1 cellular context compared by ENCODE assay signal in the genomic region with DNA sequence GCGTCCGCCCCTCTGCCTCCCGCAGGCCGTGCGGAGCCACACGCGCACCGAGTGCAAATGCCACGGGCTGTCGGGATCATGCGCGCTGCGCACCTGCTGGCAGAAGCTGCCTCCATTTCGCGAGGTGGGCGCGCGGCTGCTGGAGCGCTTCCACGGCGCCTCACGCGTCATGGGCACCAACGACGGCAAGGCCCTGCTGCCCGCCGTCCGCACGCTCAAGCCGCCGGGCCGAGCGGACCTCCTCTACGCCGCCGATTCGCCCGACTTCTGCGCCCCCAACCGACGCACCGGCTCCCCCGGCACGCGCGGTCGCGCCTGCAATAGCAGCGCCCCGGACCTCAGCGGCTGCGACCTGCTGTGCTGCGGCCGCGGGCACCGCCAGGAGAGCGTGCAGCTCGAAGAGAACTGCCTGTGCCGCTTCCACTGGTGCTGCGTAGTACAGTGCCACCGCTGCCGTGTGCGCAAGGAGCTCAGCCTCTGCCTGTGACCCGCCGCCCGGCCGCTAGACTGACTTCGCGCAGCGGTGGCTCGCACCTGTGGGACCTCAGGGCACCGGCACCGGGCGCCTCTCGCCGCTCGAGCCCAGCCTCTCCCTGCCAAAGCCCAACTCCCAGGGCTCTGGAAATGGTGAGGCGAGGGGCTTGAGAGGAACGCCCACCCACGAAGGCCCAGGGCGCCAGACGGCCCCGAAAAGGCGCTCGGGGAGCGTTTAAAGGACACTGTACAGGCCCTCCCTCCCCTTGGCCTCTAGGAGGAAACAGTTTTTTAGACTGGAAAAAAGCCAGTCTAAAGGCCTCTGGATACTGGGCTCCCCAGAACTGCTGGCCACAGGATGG.
TF ChIP-seq lines count a peak whose summit lies in the region.

No MANE protein-coding gene starts in this region.

TF ChIP-seq in WTC11, 78 proteins besides CTCF, POLR2A, EP300 and RAD21:
- TF ChIP-seq, protein P1, sequence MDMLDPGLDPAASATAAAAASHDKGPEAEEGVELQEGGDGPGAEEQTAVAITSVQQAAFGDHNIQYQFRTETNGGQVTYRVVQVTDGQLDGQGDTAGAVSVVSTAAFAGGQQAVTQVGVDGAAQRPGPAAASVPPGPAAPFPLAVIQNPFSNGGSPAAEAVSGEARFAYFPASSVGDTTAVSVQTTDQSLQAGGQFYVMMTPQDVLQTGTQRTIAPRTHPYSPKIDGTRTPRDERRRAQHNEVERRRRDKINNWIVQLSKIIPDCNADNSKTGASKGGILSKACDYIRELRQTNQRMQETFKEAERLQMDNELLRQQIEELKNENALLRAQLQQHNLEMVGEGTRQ (CRISPR knock-in tag; IDR thresholded peaks at IDR 0.05): peak; percentile 5; the same call in 1 of the 2 replicates
- TF ChIP-seq, protein P2, sequence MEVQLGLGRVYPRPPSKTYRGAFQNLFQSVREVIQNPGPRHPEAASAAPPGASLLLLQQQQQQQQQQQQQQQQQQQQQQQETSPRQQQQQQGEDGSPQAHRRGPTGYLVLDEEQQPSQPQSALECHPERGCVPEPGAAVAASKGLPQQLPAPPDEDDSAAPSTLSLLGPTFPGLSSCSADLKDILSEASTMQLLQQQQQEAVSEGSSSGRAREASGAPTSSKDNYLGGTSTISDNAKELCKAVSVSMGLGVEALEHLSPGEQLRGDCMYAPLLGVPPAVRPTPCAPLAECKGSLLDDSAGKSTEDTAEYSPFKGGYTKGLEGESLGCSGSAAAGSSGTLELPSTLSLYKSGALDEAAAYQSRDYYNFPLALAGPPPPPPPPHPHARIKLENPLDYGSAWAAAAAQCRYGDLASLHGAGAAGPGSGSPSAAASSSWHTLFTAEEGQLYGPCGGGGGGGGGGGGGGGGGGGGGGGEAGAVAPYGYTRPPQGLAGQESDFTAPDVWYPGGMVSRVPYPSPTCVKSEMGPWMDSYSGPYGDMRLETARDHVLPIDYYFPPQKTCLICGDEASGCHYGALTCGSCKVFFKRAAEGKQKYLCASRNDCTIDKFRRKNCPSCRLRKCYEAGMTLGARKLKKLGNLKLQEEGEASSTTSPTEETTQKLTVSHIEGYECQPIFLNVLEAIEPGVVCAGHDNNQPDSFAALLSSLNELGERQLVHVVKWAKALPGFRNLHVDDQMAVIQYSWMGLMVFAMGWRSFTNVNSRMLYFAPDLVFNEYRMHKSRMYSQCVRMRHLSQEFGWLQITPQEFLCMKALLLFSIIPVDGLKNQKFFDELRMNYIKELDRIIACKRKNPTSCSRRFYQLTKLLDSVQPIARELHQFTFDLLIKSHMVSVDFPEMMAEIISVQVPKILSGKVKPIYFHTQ (CRISPR knock-in tag; IDR thresholded peaks at IDR 0.05): no peak
- TF ChIP-seq, protein P3, sequence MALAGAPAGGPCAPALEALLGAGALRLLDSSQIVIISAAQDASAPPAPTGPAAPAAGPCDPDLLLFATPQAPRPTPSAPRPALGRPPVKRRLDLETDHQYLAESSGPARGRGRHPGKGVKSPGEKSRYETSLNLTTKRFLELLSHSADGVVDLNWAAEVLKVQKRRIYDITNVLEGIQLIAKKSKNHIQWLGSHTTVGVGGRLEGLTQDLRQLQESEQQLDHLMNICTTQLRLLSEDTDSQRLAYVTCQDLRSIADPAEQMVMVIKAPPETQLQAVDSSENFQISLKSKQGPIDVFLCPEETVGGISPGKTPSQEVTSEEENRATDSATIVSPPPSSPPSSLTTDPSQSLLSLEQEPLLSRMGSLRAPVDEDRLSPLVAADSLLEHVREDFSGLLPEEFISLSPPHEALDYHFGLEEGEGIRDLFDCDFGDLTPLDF (CRISPR knock-in tag; IDR thresholded peaks at IDR 0.05): no peak
- TF ChIP-seq, protein P4, sequence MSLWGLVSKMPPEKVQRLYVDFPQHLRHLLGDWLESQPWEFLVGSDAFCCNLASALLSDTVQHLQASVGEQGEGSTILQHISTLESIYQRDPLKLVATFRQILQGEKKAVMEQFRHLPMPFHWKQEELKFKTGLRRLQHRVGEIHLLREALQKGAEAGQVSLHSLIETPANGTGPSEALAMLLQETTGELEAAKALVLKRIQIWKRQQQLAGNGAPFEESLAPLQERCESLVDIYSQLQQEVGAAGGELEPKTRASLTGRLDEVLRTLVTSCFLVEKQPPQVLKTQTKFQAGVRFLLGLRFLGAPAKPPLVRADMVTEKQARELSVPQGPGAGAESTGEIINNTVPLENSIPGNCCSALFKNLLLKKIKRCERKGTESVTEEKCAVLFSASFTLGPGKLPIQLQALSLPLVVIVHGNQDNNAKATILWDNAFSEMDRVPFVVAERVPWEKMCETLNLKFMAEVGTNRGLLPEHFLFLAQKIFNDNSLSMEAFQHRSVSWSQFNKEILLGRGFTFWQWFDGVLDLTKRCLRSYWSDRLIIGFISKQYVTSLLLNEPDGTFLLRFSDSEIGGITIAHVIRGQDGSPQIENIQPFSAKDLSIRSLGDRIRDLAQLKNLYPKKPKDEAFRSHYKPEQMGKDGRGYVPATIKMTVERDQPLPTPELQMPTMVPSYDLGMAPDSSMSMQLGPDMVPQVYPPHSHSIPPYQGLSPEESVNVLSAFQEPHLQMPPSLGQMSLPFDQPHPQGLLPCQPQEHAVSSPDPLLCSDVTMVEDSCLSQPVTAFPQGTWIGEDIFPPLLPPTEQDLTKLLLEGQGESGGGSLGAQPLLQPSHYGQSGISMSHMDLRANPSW (CRISPR knock-in tag; conservative IDR thresholded peaks at IDR 0.05; ENCODE audit: low read depth): no peak
- TF ChIP-seq TEAD4 (CRISPR knock-in tag; IDR thresholded peaks at IDR 0.05) (no peak), FOXK1 (CRISPR knock-in tag; IDR thresholded peaks at IDR 0.05) (0 out of 2 replicates have a peak, but pooled peaks have one; percentile 14), FOXP1 (CRISPR knock-in tag; IDR thresholded peaks at IDR 0.05; ENCODE audit: borderline replicate concordance) (no peak), ZNF219 (CRISPR knock-in tag; IDR thresholded peaks at IDR 0.05; ENCODE audit: borderline replicate concordance) (0 out of 2 replicates have a peak, but pooled peaks have one; percentile 55), ZBTB21 (CRISPR knock-in tag; IDR thresholded peaks at IDR 0.05; ENCODE audit: borderline replicate concordance) (no peak), ZNF138 (CRISPR knock-in tag; conservative IDR thresholded peaks at IDR 0.05) (no peak)
- TF ChIP-seq, protein P5, sequence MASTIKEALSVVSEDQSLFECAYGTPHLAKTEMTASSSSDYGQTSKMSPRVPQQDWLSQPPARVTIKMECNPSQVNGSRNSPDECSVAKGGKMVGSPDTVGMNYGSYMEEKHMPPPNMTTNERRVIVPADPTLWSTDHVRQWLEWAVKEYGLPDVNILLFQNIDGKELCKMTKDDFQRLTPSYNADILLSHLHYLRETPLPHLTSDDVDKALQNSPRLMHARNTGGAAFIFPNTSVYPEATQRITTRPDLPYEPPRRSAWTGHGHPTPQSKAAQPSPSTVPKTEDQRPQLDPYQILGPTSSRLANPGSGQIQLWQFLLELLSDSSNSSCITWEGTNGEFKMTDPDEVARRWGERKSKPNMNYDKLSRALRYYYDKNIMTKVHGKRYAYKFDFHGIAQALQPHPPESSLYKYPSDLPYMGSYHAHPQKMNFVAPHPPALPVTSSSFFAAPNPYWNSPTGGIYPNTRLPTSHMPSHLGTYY (CRISPR knock-in tag; IDR thresholded peaks at IDR 0.05): no peak
- TF ChIP-seq, protein P6, sequence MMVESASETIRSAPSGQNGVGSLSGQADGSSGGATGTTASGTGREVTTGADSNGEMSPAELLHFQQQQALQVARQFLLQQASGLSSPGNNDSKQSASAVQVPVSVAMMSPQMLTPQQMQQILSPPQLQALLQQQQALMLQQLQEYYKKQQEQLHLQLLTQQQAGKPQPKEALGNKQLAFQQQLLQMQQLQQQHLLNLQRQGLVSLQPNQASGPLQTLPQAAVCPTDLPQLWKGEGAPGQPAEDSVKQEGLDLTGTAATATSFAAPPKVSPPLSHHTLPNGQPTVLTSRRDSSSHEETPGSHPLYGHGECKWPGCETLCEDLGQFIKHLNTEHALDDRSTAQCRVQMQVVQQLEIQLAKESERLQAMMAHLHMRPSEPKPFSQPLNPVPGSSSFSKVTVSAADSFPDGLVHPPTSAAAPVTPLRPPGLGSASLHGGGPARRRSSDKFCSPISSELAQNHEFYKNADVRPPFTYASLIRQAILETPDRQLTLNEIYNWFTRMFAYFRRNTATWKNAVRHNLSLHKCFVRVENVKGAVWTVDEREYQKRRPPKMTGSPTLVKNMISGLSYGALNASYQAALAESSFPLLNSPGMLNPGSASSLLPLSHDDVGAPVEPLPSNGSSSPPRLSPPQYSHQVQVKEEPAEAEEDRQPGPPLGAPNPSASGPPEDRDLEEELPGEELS (CRISPR knock-in tag; IDR thresholded peaks at IDR 0.05): 0 out of 2 replicates have a peak, but pooled peaks have one; percentile 46
